ENCODE assay signal across 1 cellular context in genomic region chr2:66813525-66813924, GRCh38.
TF ChIP-seq lines count a peak whose summit lies in the region.

No MANE protein-coding gene starts in this region.

TF ChIP-seq in SK-N-SH, 30 proteins besides CTCF, POLR2A, EP300 and RAD21 (continued from another document):
- no peak for TF ChIP-seq USF2 (IDR thresholded peaks at IDR 0.05; ENCODE audit: borderline replicate concordance, low read depth, low read length)
